Comparison of ENCODE assay signal across 2 cellular contexts in the genomic region with DNA sequence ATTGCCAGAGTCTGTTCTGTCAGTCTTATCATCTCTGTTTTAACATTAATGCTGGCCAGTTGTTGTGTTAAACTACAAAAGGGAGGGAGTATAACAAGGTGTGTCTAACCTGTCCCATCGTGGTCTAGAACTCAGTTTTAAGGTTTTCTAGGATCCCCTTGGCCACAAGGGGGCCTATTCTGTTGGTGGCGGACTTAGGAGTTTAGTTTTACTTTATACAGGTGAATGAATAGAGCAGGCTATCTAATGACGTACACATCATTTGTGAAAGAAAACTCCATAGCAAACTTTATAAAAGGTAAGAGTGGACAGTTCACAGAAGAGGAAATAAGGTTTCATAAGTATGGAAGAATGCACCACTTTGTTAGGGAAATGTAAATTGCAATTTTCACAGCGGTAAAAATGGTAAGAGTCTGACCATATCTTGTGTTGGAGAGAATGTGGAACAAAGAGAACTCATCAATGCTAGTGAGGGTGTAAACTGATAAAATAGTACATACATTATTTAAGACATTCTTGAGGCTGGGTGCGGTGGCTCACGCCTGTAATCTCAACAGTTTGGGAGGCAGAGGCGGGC.
TF ChIP-seq lines count a peak whose summit lies in the region.

No MANE protein-coding gene starts in this region.

TF ChIP-seq in GM12891, 5 proteins besides CTCF, POLR2A, EP300 and RAD21:
- TF ChIP-seq TAF1 (IDR thresholded peaks at IDR 0.05; ENCODE audit: low read depth, low read length) = no peak
TF ChIP-seq in GM12891: peak in this region for 0.

TF ChIP-seq in K562, 482 proteins besides CTCF, POLR2A, EP300 and RAD21:
- no peak for TF ChIP-seq JUNB (CRISPR knock-in tag; conservative IDR thresholded peaks at IDR 0.05)
- TF ChIP-seq SMC3 (conservative IDR thresholded peaks at IDR 0.05; ENCODE audit: insufficient read depth, low read depth, low read length) = peak; percentile 27; the same call in 1 of the 2 replicates
- TF ChIP-seq, protein P1, sequence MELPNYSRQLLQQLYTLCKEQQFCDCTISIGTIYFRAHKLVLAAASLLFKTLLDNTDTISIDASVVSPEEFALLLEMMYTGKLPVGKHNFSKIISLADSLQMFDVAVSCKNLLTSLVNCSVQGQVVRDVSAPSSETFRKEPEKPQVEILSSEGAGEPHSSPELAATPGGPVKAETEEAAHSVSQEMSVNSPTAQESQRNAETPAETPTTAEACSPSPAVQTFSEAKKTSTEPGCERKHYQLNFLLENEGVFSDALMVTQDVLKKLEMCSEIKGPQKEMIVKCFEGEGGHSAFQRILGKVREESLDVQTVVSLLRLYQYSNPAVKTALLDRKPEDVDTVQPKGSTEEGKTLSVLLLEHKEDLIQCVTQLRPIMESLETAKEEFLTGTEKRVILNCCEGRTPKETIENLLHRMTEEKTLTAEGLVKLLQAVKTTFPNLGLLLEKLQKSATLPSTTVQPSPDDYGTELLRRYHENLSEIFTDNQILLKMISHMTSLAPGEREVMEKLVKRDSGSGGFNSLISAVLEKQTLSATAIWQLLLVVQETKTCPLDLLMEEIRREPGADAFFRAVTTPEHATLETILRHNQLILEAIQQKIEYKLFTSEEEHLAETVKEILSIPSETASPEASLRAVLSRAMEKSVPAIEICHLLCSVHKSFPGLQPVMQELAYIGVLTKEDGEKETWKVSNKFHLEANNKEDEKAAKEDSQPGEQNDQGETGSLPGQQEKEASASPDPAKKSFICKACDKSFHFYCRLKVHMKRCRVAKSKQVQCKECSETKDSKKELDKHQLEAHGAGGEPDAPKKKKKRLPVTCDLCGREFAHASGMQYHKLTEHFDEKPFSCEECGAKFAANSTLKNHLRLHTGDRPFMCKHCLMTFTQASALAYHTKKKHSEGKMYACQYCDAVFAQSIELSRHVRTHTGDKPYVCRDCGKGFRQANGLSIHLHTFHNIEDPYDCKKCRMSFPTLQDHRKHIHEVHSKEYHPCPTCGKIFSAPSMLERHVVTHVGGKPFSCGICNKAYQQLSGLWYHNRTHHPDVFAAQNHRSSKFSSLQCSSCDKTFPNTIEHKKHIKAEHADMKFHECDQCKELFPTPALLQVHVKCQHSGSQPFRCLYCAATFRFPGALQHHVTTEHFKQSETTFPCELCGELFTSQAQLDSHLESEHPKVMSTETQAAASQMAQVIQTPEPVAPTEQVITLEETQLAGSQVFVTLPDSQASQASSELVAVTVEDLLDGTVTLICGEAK (IDR thresholded peaks at IDR 0.05) = peak; percentile 26; the same call in 1 of the 2 replicates
- TF ChIP-seq, protein P1 (CRISPR knock-in tag; IDR thresholded peaks at IDR 0.05) = no peak
- peak; percentile 49; the same call in 1 of the 2 replicates for TF ChIP-seq ZEB2 (IDR thresholded peaks at IDR 0.05)
- no peak for TF ChIP-seq JUND (IDR thresholded peaks at IDR 0.05; ENCODE audit: borderline replicate concordance, low read depth, low read length)
- no peak for TF ChIP-seq JUND (tag; IDR thresholded peaks at IDR 0.05; ENCODE audit: borderline replicate concordance, low read depth, low read length)
- TF ChIP-seq, protein P2, sequence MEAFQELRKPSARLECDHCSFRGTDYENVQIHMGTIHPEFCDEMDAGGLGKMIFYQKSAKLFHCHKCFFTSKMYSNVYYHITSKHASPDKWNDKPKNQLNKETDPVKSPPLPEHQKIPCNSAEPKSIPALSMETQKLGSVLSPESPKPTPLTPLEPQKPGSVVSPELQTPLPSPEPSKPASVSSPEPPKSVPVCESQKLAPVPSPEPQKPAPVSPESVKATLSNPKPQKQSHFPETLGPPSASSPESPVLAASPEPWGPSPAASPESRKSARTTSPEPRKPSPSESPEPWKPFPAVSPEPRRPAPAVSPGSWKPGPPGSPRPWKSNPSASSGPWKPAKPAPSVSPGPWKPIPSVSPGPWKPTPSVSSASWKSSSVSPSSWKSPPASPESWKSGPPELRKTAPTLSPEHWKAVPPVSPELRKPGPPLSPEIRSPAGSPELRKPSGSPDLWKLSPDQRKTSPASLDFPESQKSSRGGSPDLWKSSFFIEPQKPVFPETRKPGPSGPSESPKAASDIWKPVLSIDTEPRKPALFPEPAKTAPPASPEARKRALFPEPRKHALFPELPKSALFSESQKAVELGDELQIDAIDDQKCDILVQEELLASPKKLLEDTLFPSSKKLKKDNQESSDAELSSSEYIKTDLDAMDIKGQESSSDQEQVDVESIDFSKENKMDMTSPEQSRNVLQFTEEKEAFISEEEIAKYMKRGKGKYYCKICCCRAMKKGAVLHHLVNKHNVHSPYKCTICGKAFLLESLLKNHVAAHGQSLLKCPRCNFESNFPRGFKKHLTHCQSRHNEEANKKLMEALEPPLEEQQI (IDR thresholded peaks at IDR 0.05) = peak; percentile 53; the same call in 1 of the 2 replicates
- TF ChIP-seq NEUROD1 (IDR thresholded peaks at IDR 0.05; ENCODE audit: borderline replicate concordance, low read depth, low read length, partially characterized antibody) = no peak
- no peak for TF ChIP-seq ZNF717 (CRISPR knock-in tag; IDR thresholded peaks at IDR 0.05)
- TF ChIP-seq ZNF408 (CRISPR knock-in tag; IDR thresholded peaks at IDR 0.05; ENCODE audit: low read depth) = no peak
- no peak for TF ChIP-seq ZKSCAN8 (CRISPR knock-in tag; IDR thresholded peaks at IDR 0.05)
- TF ChIP-seq ZNF354B (CRISPR knock-in tag; IDR thresholded peaks at IDR 0.05) = no peak
- TF ChIP-seq CTCFL (IDR thresholded peaks at IDR 0.05; ENCODE audit: borderline replicate concordance, insufficient read depth, low read depth, low read length, poor library complexity, severe bottlenecking) = peak; percentile 90
- peak; percentile 44; the same call in 1 of the 2 replicates for TF ChIP-seq SMARCA4 (IDR thresholded peaks at IDR 0.05)
- peak; percentile 94 for TF ChIP-seq ZBTB33 (CRISPR knock-in tag; IDR thresholded peaks at IDR 0.05)
- TF ChIP-seq NR2C1 (IDR thresholded peaks at IDR 0.05) = no peak
- TF ChIP-seq NR2C1 (tag; IDR thresholded peaks at IDR 0.05) = no peak
- TF ChIP-seq ZNF511 (CRISPR knock-in tag; IDR thresholded peaks at IDR 0.05) = no peak
- no peak for TF ChIP-seq EZH2 (IDR thresholded peaks at IDR 0.05; ENCODE audit: borderline replicate concordance, low read depth, low read length)
